Comparison of ENCODE assay signal across 9 cellular contexts in genomic region chr7:99557196-99557607, GRCh38. TPM values are rescaled to one million over a fixed set of nuclear protein-coding genes. Genes with fewer than 3 reads are reported as not detected.
DNase-seq lines count a peak whose midpoint lies in the region; ATAC-seq and TF ChIP-seq lines count a peak whose summit lies in the region.
"Had no signal": no experiment of that assay in that cellular context is flagged by ENCODE, and none has a peak within 500 bp of the region (broad histone marks: within the 10 kb centered on the region; RNA-seq: fewer than 3 reads in every experiment).

No MANE protein-coding gene starts in this region.

- no peak for DNase-seq in HCT116 (ENCODE audit: low read depth, low spot score)
- no peak for DNase-seq in activated CD4-positive, alpha-beta memory T cell treated with anti-CD3 and anti-CD28 coated beads, Interleukin-2, amount 10 ng/mL, durations not matched to agents 7 days and 5 days
- DNase-seq in NCI-H510A (lab: John Stamatoyannopoulos, UW): no peak
- DNase-seq: islet precursor cell had no signal

- H3K27ac Mint-ChIP-seq in activated CD4-positive, alpha-beta memory T cell treated with anti-CD3 and anti-CD28 coated beads, Interleukin-2, amount 10 ng/mL, durations not matched to agents 7 days and 5 days: peak overlapping the region; percentile 98

- H3K27ac ChIP-seq in HCT116 (ENCODE audit: low read depth, low read length): peak overlapping the region; percentile 93; the same call in 1 of the 2 replicates
- no peak overlapping the region for H3K27ac ChIP-seq in iPS-18a (ENCODE audit: low read length)
- H3K27ac ChIP-seq in skeletal muscle tissue (ENCODE audit: low read depth, low read length): peak overlapping the region; percentile 97

- H3K4me1 ChIP-seq in HCT116 (ENCODE audit: control insufficient read depth in 1 of 2, insufficient read depth in 2 of 2, low read length in 2 of 2): peaks cover 16 to 40% of the 10 kb centered on the region in 2 experiments
- H3K4me1 ChIP-seq in iPS-18a (ENCODE audit: control insufficient read depth, low read depth, low read length): no peaks in the 10 kb centered on the region
- H3K4me1 ChIP-seq in skeletal muscle tissue (ENCODE audit: control insufficient read depth in 3 of 3, insufficient read depth in 3 of 3, low read length in 3 of 3): peaks cover 18 to 39% (median 33%) of the 10 kb centered on the region in 3 donors

- H3K4me3 ChIP-seq in HCT116 (replicated peaks in 1 of 2; ENCODE audit: low read depth in 1 of 2, low read length in 2 of 2): peak overlapping the region; percentile 90 to 95
- H3K4me3 ChIP-seq in iPS-18a (ENCODE audit: low read length): peak overlapping the region; percentile 92
- H3K4me3 ChIP-seq in skeletal muscle tissue (ENCODE audit: low read length in 3 of 3): peak overlapping the region; percentile 82 to 96 (median 91)

- TF ChIP-seq CTCF in HCT116 (IDR thresholded peaks at IDR 0.05 in 2 of 3, conservative IDR thresholded peaks at IDR 0.05 in 1 of 3; ENCODE audit: borderline replicate concordance in 1 of 3, insufficient read depth in 1 of 3, low read depth in 2 of 3, low read length in 2 of 3): no peak

- no peaks in the 10 kb centered on the region for H4K20me1 ChIP-seq in HCT116 (ENCODE audit: insufficient read depth)

- no peak overlapping the region for H2AFZ ChIP-seq in HCT116 (ENCODE audit: low read depth, low read length, poor library complexity, severe bottlenecking)

- intact Hi-C loops in HCT116 (cut with micrococcal nuclease): loop anchor here (5.0 kb wide), 1 partner anchor 60 kb away; the partner anchor contains the start of gene ZSCAN25

- peaks cover 12 to 22% of the 10 kb centered on the region in 2 experiments for H3K36me3 ChIP-seq in HCT116 (ENCODE audit: control insufficient read depth in 1 of 2, insufficient read depth in 2 of 2, low read length in 2 of 2)
- H3K36me3 ChIP-seq in iPS-18a (ENCODE audit: control insufficient read depth, low read depth, low read length): peaks cover 20% of the 10 kb centered on the region
- H3K36me3 ChIP-seq in skeletal muscle tissue (ENCODE audit: control insufficient read depth in 3 of 3, insufficient read depth in 3 of 3, low read length in 3 of 3): peaks cover 18 to 32% (median 31%) of the 10 kb centered on the region in 3 donors

- H3K27me3 ChIP-seq in HCT116 (ENCODE audit: insufficient read depth, low read length) (no peaks in the 10 kb centered on the region), iPS-18a (ENCODE audit: control insufficient read depth, insufficient read depth, low read length) (no peaks in the 10 kb centered on the region), skeletal muscle tissue (ENCODE audit: control insufficient read depth in 3 of 3, insufficient read depth in 3 of 3, low read length in 3 of 3) (no peaks in the 10 kb centered on the region)

- POLR2A ChIA-PET in HCT116 (lab: Charles Lee): interaction anchor here (1.4 kb wide), 1 partner anchor 84 kb away, joined by 5 read pairs; no protein-coding TSS in a partner anchor
- POLR2A ChIA-PET in activated CD4-positive, alpha-beta memory T cell treated with anti-CD3 and anti-CD28 coated beads, Interleukin-2, amount 10 ng/mL, durations not matched to agents 7 days and 5 days (lab: Charles Lee): interaction anchor here (1.0 to 6.6 kb wide), 24 partner anchors 10 to 1318 kb away, joined by 3 to 79 read pairs (median 9); partner anchors contain the start of genes ATP5MF, BUD31, MEPCE and PDAP1

- H3K9me3 ChIP-seq in HCT116 (ENCODE audit: control insufficient read depth in 1 of 2, insufficient read depth in 1 of 2, low read depth in 1 of 2, low read length in 2 of 2) (no peaks in the 10 kb centered on the region), iPS-18a (ENCODE audit: control insufficient read depth, low read depth, low read length) (no peaks in the 10 kb centered on the region), skeletal muscle tissue (ENCODE audit: control insufficient read depth in 3 of 3, low read length in 3 of 3) (no peaks in the 10 kb centered on the region)

- RAD21 ChIA-PET in HCT116 (lab: Charles Lee; ENCODE audit: low non-redundant PET in 1 of 2, low total read pairs in 2 of 2, uncharacterized antibody in 2 of 2, unreplicated experiment in 2 of 2): no interaction called here

- CTCF ChIA-PET in HCT116 (lab: Charles Lee): no interaction called here
- CTCF ChIA-PET in activated CD4-positive, alpha-beta memory T cell treated with anti-CD3 and anti-CD28 coated beads, Interleukin-2, amount 10 ng/mL, durations not matched to agents 7 days and 5 days (lab: Charles Lee): interaction anchor here (1.6 kb wide), 1 partner anchor 58 kb away, joined by 4 read pairs; no protein-coding TSS in a partner anchor

- H3K4me2 ChIP-seq in HCT116 (ENCODE audit: low read length): peak overlapping the region; percentile 79

- H3K79me2 ChIP-seq in HCT116 (ENCODE audit: insufficient read depth, low read length): peaks cover 58% of the 10 kb centered on the region

- H3K4me3 Mint-ChIP-seq in activated CD4-positive, alpha-beta memory T cell treated with anti-CD3 and anti-CD28 coated beads, Interleukin-2, amount 10 ng/mL, durations not matched to agents 7 days and 5 days: peak overlapping the region; percentile 99

- H3K27me3 Mint-ChIP-seq in activated CD4-positive, alpha-beta memory T cell treated with anti-CD3 and anti-CD28 coated beads, Interleukin-2, amount 10 ng/mL, durations not matched to agents 7 days and 5 days: no peaks in the 10 kb centered on the region

- H3K9ac ChIP-seq in HCT116 (ENCODE audit: low read length): peak overlapping the region; percentile 96
- peak overlapping the region; percentile 98 for H3K9ac ChIP-seq in iPS-18a (ENCODE audit: low read length)
- H3K9ac ChIP-seq in skeletal muscle tissue (ENCODE audit: low read depth in 1 of 3, low read length in 3 of 3): peak overlapping the region; percentile 98 to 99 (median 98)

- no peak for TF ChIP-seq RAD21 in HCT116 (IDR thresholded peaks at IDR 0.05; ENCODE audit: low read depth)

- no peak for ATAC-seq in HCT116
- no peak for ATAC-seq in GM21717 (IDR thresholded peaks at IDR 0.05; ENCODE audit: unreplicated experiment)
- no peak for ATAC-seq in HG03439 (IDR thresholded peaks at IDR 0.05; ENCODE audit: unreplicated experiment)
- no peak for ATAC-seq in HG03521 (IDR thresholded peaks at IDR 0.05; ENCODE audit: unreplicated experiment)

- H3K9me2 ChIP-seq in HCT116 (ENCODE audit: insufficient read depth): no peaks in the 10 kb centered on the region

- H3K36me3 Mint-ChIP-seq in activated CD4-positive, alpha-beta memory T cell treated with anti-CD3 and anti-CD28 coated beads, Interleukin-2, amount 10 ng/mL, durations not matched to agents 7 days and 5 days (ENCODE audit: low read depth): peaks cover 66% of the 10 kb centered on the region

- no peak for TF ChIP-seq POLR2A in HCT116 (IDR thresholded peaks at IDR 0.05; ENCODE audit: borderline replicate concordance, extremely low read depth, insufficient read depth, insufficient read length)

- BruUV-seq in HCT116 (replicated peaks; lab: Mats Ljungman, UMichigan): no TSS peak

- no peaks in the 10 kb centered on the region for H3K9me3 Mint-ChIP-seq in activated CD4-positive, alpha-beta memory T cell treated with anti-CD3 and anti-CD28 coated beads, Interleukin-2, amount 10 ng/mL, durations not matched to agents 7 days and 5 days

- H3K4me1 Mint-ChIP-seq in activated CD4-positive, alpha-beta memory T cell treated with anti-CD3 and anti-CD28 coated beads, Interleukin-2, amount 10 ng/mL, durations not matched to agents 7 days and 5 days: peaks cover 50% of the 10 kb centered on the region

TF ChIP-seq in HCT116, 20 proteins besides CTCF, POLR2A, EP300 and RAD21:
- no peak for TF ChIP-seq SIN3A (IDR thresholded peaks at IDR 0.05; ENCODE audit: low read depth)
- no peak for TF ChIP-seq SRF (IDR thresholded peaks at IDR 0.05; ENCODE audit: low read depth)
- TF ChIP-seq YY1 (IDR thresholded peaks at IDR 0.05; ENCODE audit: extremely low read depth, insufficient replicate concordance, low read depth, low read length): no peak
- no peak for TF ChIP-seq EZH2 (IDR thresholded peaks at IDR 0.05)
- TF ChIP-seq EGR1 (IDR thresholded peaks at IDR 0.05; ENCODE audit: low read depth): no peak

RNA-seq across cellular contexts. Expression of gene ZNF655, which starts 1.2 kb away (rescaled TPM):
- total RNA-seq in HCT116 (2021; ENCODE audit: unreplicated experiment) (45.0 TPM), skeletal muscle tissue (31.3 TPM)
- polyA plus RNA-seq in HCT116 (2012): 32.8 and 37.3 TPM in 2 replicates
- total RNA-seq in activated CD4-positive, alpha-beta memory T cell treated with anti-CD3 and anti-CD28 coated beads, Interleukin-2, amount 10 ng/mL, durations not matched to agents 7 days and 5 days: 100 to 1,000 TPM; 102 to 103 TPM

RNA-seq across cellular contexts. Expression of gene FAM200A, which starts 5.3 kb away (rescaled TPM):
- total RNA-seq in HCT116 (2021; ENCODE audit: unreplicated experiment) (4.7 TPM), skeletal muscle tissue (6.8 TPM)
- polyA plus RNA-seq in HCT116 (2012): 1.8 and 2.9 TPM in 2 replicates
- total RNA-seq in activated CD4-positive, alpha-beta memory T cell treated with anti-CD3 and anti-CD28 coated beads, Interleukin-2, amount 10 ng/mL, durations not matched to agents 7 days and 5 days: 1 to 10 TPM; 5.0 to 5.1 TPM

RNA-seq across cellular contexts. Expression of gene TMEM225B, which starts 40.9 kb away (rescaled TPM):
- 3.1 TPM for total RNA-seq in HCT116 (2021; ENCODE audit: unreplicated experiment)
- 2.0 and 2.6 TPM in 2 replicates for polyA plus RNA-seq in HCT116 (2012)
- total RNA-seq in activated CD4-positive, alpha-beta memory T cell treated with anti-CD3 and anti-CD28 coated beads, Interleukin-2, amount 10 ng/mL, durations not matched to agents 7 days and 5 days: 1 to 10 TPM; 1.3 to 1.9 TPM
- total RNA-seq in skeletal muscle tissue: 0.52 TPM

RNA-seq across cellular contexts. Expression of gene ZKSCAN5, which starts 52.7 kb away (rescaled TPM):
- total RNA-seq in HCT116 (2021; ENCODE audit: unreplicated experiment): 10.2 TPM
- polyA plus RNA-seq in HCT116 (2012): 6.0 and 7.0 TPM in 2 replicates
- total RNA-seq in activated CD4-positive, alpha-beta memory T cell treated with anti-CD3 and anti-CD28 coated beads, Interleukin-2, amount 10 ng/mL, durations not matched to agents 7 days and 5 days: 10 to 100 TPM; 12.0 to 12.2 TPM
- total RNA-seq in skeletal muscle tissue: 8.9 TPM

RNA-seq across cellular contexts. Expression of gene ZNF394, which starts 57.1 kb away (rescaled TPM):
- total RNA-seq in HCT116 (2021; ENCODE audit: unreplicated experiment): 22.1 TPM
- 9.9 and 11.0 TPM in 2 replicates for polyA plus RNA-seq in HCT116 (2012)
- total RNA-seq in activated CD4-positive, alpha-beta memory T cell treated with anti-CD3 and anti-CD28 coated beads, Interleukin-2, amount 10 ng/mL, durations not matched to agents 7 days and 5 days: 10 to 100 TPM; 64.4 to 65.3 TPM
- total RNA-seq in skeletal muscle tissue: 39.7 TPM
